Comparison of ENCODE assay signal across 8 cellular contexts in the genomic region with DNA sequence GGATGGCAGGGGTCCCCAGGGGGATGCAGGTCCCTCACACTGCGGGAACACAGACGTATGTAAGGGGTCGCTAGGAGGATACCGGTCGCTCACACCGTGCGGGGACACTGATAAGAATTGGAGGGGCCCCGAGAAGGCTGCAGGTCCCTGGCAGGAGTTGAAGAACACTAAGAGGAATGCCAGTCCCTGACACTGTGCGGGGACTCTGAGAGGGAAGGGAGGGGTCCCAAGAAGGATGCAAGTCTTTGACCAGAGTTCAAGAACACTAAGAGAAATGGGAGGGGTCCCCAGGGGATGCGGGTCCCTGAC. TPM values are rescaled to one million over a fixed set of nuclear protein-coding genes. Genes with fewer than 3 reads are reported as not detected.
DNase-seq lines count a peak whose midpoint lies in the region; ATAC-seq and TF ChIP-seq lines count a peak whose summit lies in the region.

No MANE protein-coding gene starts in this region.

- peaks cover 7 to 37% of the 10 kb centered on the region in 2 donors for H3K4me1 ChIP-seq in thoracic aorta (ENCODE audit: control insufficient read depth in 1 of 2, low read depth in 2 of 2)

- H3K9me3 Mint-ChIP-seq in activated naive CD8-positive, alpha-beta T cell treated with anti-CD3 and anti-CD28 coated beads for 36 hours, result no peaks in the 10 kb centered on the region

- H3K36me3 ChIP-seq in kidney epithelial cell (ENCODE audit: control insufficient read depth, insufficient read depth, low read length) (peaks cover 1% of the 10 kb centered on the region), thoracic aorta (no peaks in the 10 kb centered on the region)

- H3K9me3 ChIP-seq in thoracic aorta, result no peaks in the 10 kb centered on the region

- H3K27me3 ChIP-seq in kidney epithelial cell (ENCODE audit: control insufficient read depth, insufficient read depth, low read length) (no peaks in the 10 kb centered on the region), thoracic aorta (replicated peaks; ENCODE audit: insufficient read depth) (no peaks in the 10 kb centered on the region)

- H3K4me3 Mint-ChIP-seq in activated naive CD8-positive, alpha-beta T cell treated with anti-CD3 and anti-CD28 coated beads for 36 hours, result peak overlapping the region; percentile 98

- peak overlapping the region; percentile 93 for H3K27ac Mint-ChIP-seq in activated naive CD8-positive, alpha-beta T cell treated with anti-CD3 and anti-CD28 coated beads for 36 hours

- DNase-seq in activated CD4-positive, alpha-beta T cell treated with anti-CD3 and anti-CD28 coated beads for 48 hours, result peak; percentile 8
- no peak for DNase-seq in activated CD4-positive, alpha-beta T cell treated with anti-CD3 and anti-CD28 coated beads, Interleukin-2, amount 50 U/mL, for 1 hour
- DNase-seq in activated naive CD8-positive, alpha-beta T cell treated with anti-CD3 and anti-CD28 coated beads for 36 hours, result no peak
- no peak for DNase-seq in kidney epithelial cell (ENCODE audit: low read depth)
- no peak for DNase-seq in thoracic aorta (ENCODE audit: low spot score)
- DNase-seq in HT-29 (ENCODE audit: low spot score), result no peak

- TF ChIP-seq CTCF in kidney epithelial cell (IDR thresholded peaks at IDR 0.05; ENCODE audit: insufficient read depth, low read length, poor library complexity, severe bottlenecking) (no peak), thoracic aorta (IDR thresholded peaks at IDR 0.05) (no peak)

- no peak for ATAC-seq in thoracic aorta (ENCODE audit: insufficient number of reproducible peaks, low FRiP score, low read depth)
- no peak for ATAC-seq in GM19397 (IDR thresholded peaks at IDR 0.05; ENCODE audit: unreplicated experiment)
- ATAC-seq in GM19395 (IDR thresholded peaks at IDR 0.05; ENCODE audit: unreplicated experiment), result no peak

- peaks cover 9% of the 10 kb centered on the region for H3K36me3 Mint-ChIP-seq in activated naive CD8-positive, alpha-beta T cell treated with anti-CD3 and anti-CD28 coated beads for 36 hours

- H3K4me3 ChIP-seq in kidney epithelial cell (ENCODE audit: low read depth, low read length) (peak overlapping the region; percentile 75), thoracic aorta (peak overlapping the region; percentile 84)

- H3K27me3 Mint-ChIP-seq in activated naive CD8-positive, alpha-beta T cell treated with anti-CD3 and anti-CD28 coated beads for 36 hours, result no peaks in the 10 kb centered on the region

- H3K27ac ChIP-seq in thoracic aorta, result peak overlapping the region; percentile 49 to 62

- H3K4me1 Mint-ChIP-seq in activated naive CD8-positive, alpha-beta T cell treated with anti-CD3 and anti-CD28 coated beads for 36 hours, result peaks cover 25% of the 10 kb centered on the region

RNA-seq across cellular contexts. Expression of gene ERCC4, which starts 0.5 kb away (rescaled TPM):
- 10 to 100 TPM; 14.0 to 16.3 TPM for total RNA-seq in activated naive CD8-positive, alpha-beta T cell treated with anti-CD3 and anti-CD28 coated beads for 36 hours
- total RNA-seq in kidney epithelial cell, result 7.2 and 8.3 TPM in 2 replicates
- 10 to 100 TPM in 1 of 2 donors, 1 to 10 TPM in 1; 4.3 to 13.8 TPM for total RNA-seq in thoracic aorta
- 2.8 and 8.0 TPM in 2 replicates for total RNA-seq in HT-29 (2014; rRNA removed; shearing (Covaris generic))
